ENCODE assay signal across 7 cellular contexts in the genomic region with DNA sequence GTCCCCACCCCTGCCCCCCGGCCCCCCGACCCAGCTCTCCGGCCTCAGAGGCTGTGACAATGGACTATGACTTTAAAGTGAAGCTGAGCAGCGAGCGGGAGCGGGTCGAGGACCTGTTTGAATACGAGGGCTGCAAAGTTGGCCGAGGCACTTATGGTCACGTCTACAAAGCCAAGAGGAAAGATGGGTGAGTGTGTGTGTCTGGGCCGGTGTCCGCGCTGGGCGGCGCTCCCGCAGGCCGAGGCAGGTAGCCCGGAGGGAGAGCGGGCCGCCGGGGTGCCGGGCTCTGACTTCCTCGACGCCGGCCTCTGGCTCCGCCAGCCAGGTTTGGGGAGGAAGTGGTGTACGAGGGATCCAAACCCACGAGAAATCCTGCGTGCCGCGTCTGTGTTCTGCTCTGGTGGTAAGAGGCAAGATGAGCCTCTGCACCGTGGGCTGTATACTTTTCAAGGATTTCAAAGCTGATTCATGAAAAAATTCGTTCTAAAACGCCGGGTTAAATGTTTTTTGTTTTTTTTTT. TPM values are rescaled to one million over a fixed set of nuclear protein-coding genes. Genes with fewer than 3 reads are reported as not detected.
DNase-seq lines count a peak whose midpoint lies in the region; ATAC-seq and TF ChIP-seq lines count a peak whose summit lies in the region.

No MANE protein-coding gene starts in this region.

- no peaks in the 10 kb centered on the region for H3K36me3 ChIP-seq in liver (ENCODE audit: control insufficient read depth in 4 of 4, insufficient read depth in 3 of 4, low read depth in 1 of 4, low read length in 3 of 4)

- peaks cover 0 to 15% (median 11%) of the 10 kb centered on the region in 4 donors for H3K4me1 ChIP-seq in liver (ENCODE audit: control insufficient read depth in 4 of 4, insufficient read depth in 4 of 4, low read length in 3 of 4)

- H3K9me3 ChIP-seq in liver (ENCODE audit: control insufficient read depth in 4 of 4, low read length in 3 of 4) = no peaks in the 10 kb centered on the region

- H3K27ac ChIP-seq in coronary artery (peak overlapping the region; percentile 76 to 98), liver (ENCODE audit: low read depth in 1 of 2, low read length in 2 of 2) (peak overlapping the region; percentile 89 to 97)

- in situ Hi-C loops in GM13977 (cut with MboI; ENCODE audit: low pct_unique_long_range_greater_than_20kb, low sequenced_read_pairs, unreplicated experiment) = no loop called here

- peak in 1 of 2 donors; percentile 23 for TF ChIP-seq RAD21 in liver (IDR thresholded peaks at IDR 0.05)

- H3K9ac ChIP-seq in liver (ENCODE audit: low read depth in 1 of 2, low read length in 2 of 2) = peak overlapping the region; percentile 76 to 80

- DNase-seq in GM13977 (ENCODE audit: low spot score) (peak; percentile 59), NCI-H1092 (lab: John Stamatoyannopoulos, UW) (peak; percentile 15), coronary artery (ENCODE audit: low spot score) (peak; percentile 79)
- DNase-seq in activated CD4-positive, alpha-beta T cell treated with anti-CD3 and anti-CD28 coated beads for 4 hours = peak; percentile 42 to 57
- DNase-seq in stimulated activated CD4-positive, alpha-beta T cell treated with anti-CD3 and anti-CD28 coated beads, Interleukin-4, amount 100 ng/mL, for 24 hours = peak; percentile 50

- H3K27me3 ChIP-seq in liver (ENCODE audit: control insufficient read depth in 4 of 4, insufficient read depth in 4 of 4, low read length in 3 of 4) = no peaks in the 10 kb centered on the region

- under 1% methylated on average over 35 of the region's 35 CpGs for WGBS in liver

- H3K4me3 ChIP-seq in coronary artery (peak overlapping the region; percentile 89), liver (ENCODE audit: low read depth in 1 of 3, low read length in 3 of 3) (peak overlapping the region; percentile 72 to 94 (median 83))

- TF ChIP-seq CTCF in GM13977 (IDR thresholded peaks at IDR 0.05; ENCODE audit: extremely low read depth, insufficient read depth, missing control alignments) (peak; percentile 8), coronary artery (IDR thresholded peaks at IDR 0.05) (no peak), liver (IDR thresholded peaks at IDR 0.05; ENCODE audit: low read depth, low read length, missing input control) (no peak)

- peak; percentile 33 for ATAC-seq in HG02588 (IDR thresholded peaks at IDR 0.05; ENCODE audit: unreplicated experiment)

TF ChIP-seq in liver, 16 proteins besides CTCF, POLR2A, EP300 and RAD21:
- TF ChIP-seq TAF1 (conservative IDR thresholded peaks at IDR 0.05) (no peak), EGR1 (IDR thresholded peaks at IDR 0.05; ENCODE audit: low read depth in 2 of 2) (no peak), HNF4A (conservative IDR thresholded peaks at IDR 0.05) (no peak), YY1 (IDR thresholded peaks at IDR 0.05) (no peak), SP1 (IDR thresholded peaks at IDR 0.05) (no peak), JUND (IDR thresholded peaks at IDR 0.05) (no peak)
TF ChIP-seq in liver: peak in this region for 0.

RNA-seq across cellular contexts. Expression of a gene that starts 0.7 kb away (rescaled TPM):
- 10 to 100 TPM in 1 of 2 donors, 1 to 10 TPM in 1; 7.6 to 10.8 TPM for total RNA-seq in liver
- polyA plus RNA-seq in liver = 1 to 10 TPM; 3.3 to 5.9 TPM

RNA-seq across cellular contexts. Expression of a gene that starts 32.5 kb away (rescaled TPM):
- total RNA-seq in liver = 10 to 100 TPM; 21.2 to 21.9 TPM
- 1 to 10 TPM; 8.1 to 8.4 TPM for polyA plus RNA-seq in liver

Comparison
In these comparisons a context has a peak if more than half of its experiments do, and no peak if none do; other contexts are left out.
1. Peak in every context shown above with its lines: DNase-seq, ATAC-seq, H3K4me3 ChIP-seq and H3K27ac ChIP-seq.
2. DNase-seq: peak in every context shown above with its lines; median percentile 79 in coronary artery; 59 in GM13977; 50 in stimulated activated CD4-positive, alpha-beta T cell treated with anti-CD3 and anti-CD28 coated beads, Interleukin-4, amount 100 ng/mL, for 24 hours; 50 in activated CD4-positive, alpha-beta T cell treated with anti-CD3 and anti-CD28 coated beads for 4 hours; 15 in NCI-H1092.